1 cellular context compared by ENCODE assay signal in the genomic region with DNA sequence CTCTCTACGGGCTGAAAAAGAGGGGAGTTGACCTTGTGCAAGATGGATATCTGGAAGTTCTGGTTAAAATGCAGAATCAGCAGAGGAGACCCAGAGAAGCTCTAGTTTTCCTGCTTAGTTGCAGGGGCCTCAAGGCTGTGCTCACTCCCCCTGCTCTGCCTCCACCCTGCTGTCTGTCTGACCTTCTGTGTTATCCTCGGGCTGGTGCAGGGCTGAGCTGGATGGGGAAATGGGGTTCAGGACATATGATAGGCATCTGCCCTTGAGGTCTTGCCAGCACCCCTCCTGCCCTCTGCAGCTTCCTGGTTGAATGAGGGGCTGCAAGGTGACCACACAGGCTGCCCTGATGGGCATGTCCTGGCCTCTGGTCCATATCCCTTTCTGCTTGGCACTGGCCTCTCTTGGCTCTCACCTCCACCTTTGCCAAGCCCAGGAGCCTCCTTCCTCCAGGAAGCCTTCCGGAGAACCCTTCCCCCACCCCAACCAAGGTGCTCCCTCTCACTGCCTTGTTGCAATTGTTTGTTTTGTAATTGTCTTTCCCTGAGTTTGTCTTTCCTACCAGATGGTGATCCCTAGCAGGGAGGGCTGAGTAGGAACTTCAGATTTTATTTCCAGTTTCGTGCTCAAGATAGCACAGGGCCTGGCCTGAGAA.
TF ChIP-seq lines count a peak whose summit lies in the region.

No MANE protein-coding gene starts in this region.

TF ChIP-seq in HepG2, 621 proteins besides CTCF, POLR2A, EP300 and RAD21:
- no peak for TF ChIP-seq ELF4 (CRISPR knock-in tag; IDR thresholded peaks at IDR 0.05; ENCODE audit: borderline replicate concordance)
- no peak for TF ChIP-seq TAF1 (CRISPR knock-in tag; IDR thresholded peaks at IDR 0.05)
- TF ChIP-seq ZNF138 (CRISPR knock-in tag; IDR thresholded peaks at IDR 0.05; ENCODE audit: low read depth) = no peak
- no peak for TF ChIP-seq ZNF205 (CRISPR knock-in tag; IDR thresholded peaks at IDR 0.05)
- TF ChIP-seq E2F2 (CRISPR knock-in tag; IDR thresholded peaks at IDR 0.05; ENCODE audit: borderline replicate concordance) = no peak
- TF ChIP-seq ZNF335 (CRISPR knock-in tag; IDR thresholded peaks at IDR 0.05) = 0 out of 2 replicates have a peak, but pooled peaks have one; percentile 12
- TF ChIP-seq AHDC1 (CRISPR knock-in tag; IDR thresholded peaks at IDR 0.05; ENCODE audit: borderline replicate concordance) = 0 out of 2 replicates have a peak, but pooled peaks have one; percentile 18
- TF ChIP-seq, protein P1, sequence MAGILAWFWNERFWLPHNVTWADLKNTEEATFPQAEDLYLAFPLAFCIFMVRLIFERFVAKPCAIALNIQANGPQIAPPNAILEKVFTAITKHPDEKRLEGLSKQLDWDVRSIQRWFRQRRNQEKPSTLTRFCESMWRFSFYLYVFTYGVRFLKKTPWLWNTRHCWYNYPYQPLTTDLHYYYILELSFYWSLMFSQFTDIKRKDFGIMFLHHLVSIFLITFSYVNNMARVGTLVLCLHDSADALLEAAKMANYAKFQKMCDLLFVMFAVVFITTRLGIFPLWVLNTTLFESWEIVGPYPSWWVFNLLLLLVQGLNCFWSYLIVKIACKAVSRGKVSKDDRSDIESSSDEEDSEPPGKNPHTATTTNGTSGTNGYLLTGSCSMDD (CRISPR knock-in tag; IDR thresholded peaks at IDR 0.05) = no peak
- TF ChIP-seq KLF15 (CRISPR knock-in tag; IDR thresholded peaks at IDR 0.05; ENCODE audit: borderline replicate concordance) = no peak
- TF ChIP-seq YEATS2 (CRISPR knock-in tag; IDR thresholded peaks at IDR 0.05; ENCODE audit: borderline replicate concordance) = 0 out of 2 replicates have a peak, but pooled peaks have one; percentile 30
- no peak for TF ChIP-seq MYC (CRISPR knock-in tag; IDR thresholded peaks at IDR 0.05; ENCODE audit: borderline replicate concordance)
- TF ChIP-seq ZNF263 (CRISPR knock-in tag; IDR thresholded peaks at IDR 0.05) = peak; percentile 86
- TF ChIP-seq, protein P2, sequence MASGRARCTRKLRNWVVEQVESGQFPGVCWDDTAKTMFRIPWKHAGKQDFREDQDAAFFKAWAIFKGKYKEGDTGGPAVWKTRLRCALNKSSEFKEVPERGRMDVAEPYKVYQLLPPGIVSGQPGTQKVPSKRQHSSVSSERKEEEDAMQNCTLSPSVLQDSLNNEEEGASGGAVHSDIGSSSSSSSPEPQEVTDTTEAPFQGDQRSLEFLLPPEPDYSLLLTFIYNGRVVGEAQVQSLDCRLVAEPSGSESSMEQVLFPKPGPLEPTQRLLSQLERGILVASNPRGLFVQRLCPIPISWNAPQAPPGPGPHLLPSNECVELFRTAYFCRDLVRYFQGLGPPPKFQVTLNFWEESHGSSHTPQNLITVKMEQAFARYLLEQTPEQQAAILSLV (CRISPR knock-in tag; IDR thresholded peaks at IDR 0.05; ENCODE audit: borderline replicate concordance) = 0 out of 2 replicates have a peak, but pooled peaks have one; percentile 38
- TF ChIP-seq GMEB2 (CRISPR knock-in tag; IDR thresholded peaks at IDR 0.05; ENCODE audit: low read depth) = no peak
- TF ChIP-seq ZNF501 (CRISPR knock-in tag; IDR thresholded peaks at IDR 0.05) = 0 out of 2 replicates have a peak, but pooled peaks have one; percentile 3
- TF ChIP-seq EEA1 (CRISPR knock-in tag; IDR thresholded peaks at IDR 0.05; ENCODE audit: borderline replicate concordance) = peak; percentile 38; the same call in 1 of the 2 replicates
- no peak for TF ChIP-seq RBFOX2 (IDR thresholded peaks at IDR 0.05; ENCODE audit: low read depth, low read length)
- 0 out of 4 replicates have a peak, but pooled peaks of 1 of the 2 experiments have one; percentile 15 for TF ChIP-seq KLF16 (CRISPR knock-in tag; IDR thresholded peaks at IDR 0.05)
- TF ChIP-seq ZSCAN25 (CRISPR knock-in tag; IDR thresholded peaks at IDR 0.05) = 0 out of 2 replicates have a peak, but pooled peaks have one; percentile 30
- TF ChIP-seq, protein P3, sequence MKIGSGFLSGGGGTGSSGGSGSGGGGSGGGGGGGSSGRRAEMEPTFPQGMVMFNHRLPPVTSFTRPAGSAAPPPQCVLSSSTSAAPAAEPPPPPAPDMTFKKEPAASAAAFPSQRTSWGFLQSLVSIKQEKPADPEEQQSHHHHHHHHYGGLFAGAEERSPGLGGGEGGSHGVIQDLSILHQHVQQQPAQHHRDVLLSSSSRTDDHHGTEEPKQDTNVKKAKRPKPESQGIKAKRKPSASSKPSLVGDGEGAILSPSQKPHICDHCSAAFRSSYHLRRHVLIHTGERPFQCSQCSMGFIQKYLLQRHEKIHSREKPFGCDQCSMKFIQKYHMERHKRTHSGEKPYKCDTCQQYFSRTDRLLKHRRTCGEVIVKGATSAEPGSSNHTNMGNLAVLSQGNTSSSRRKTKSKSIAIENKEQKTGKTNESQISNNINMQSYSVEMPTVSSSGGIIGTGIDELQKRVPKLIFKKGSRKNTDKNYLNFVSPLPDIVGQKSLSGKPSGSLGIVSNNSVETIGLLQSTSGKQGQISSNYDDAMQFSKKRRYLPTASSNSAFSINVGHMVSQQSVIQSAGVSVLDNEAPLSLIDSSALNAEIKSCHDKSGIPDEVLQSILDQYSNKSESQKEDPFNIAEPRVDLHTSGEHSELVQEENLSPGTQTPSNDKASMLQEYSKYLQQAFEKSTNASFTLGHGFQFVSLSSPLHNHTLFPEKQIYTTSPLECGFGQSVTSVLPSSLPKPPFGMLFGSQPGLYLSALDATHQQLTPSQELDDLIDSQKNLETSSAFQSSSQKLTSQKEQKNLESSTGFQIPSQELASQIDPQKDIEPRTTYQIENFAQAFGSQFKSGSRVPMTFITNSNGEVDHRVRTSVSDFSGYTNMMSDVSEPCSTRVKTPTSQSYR (CRISPR knock-in tag; IDR thresholded peaks at IDR 0.05; ENCODE audit: borderline replicate concordance) = 0 out of 2 replicates have a peak, but pooled peaks have one; percentile 18
- 0 out of 4 replicates have a peak, but pooled peaks of 1 of the 2 experiments have one; percentile 13 for TF ChIP-seq MAFK (conservative IDR thresholded peaks at IDR 0.05 in 1 of 2, IDR thresholded peaks at IDR 0.05 in 1 of 2; ENCODE audit: low read length in 2 of 2)
